ENCODE assay signal across 9 cellular contexts in the genomic region with DNA sequence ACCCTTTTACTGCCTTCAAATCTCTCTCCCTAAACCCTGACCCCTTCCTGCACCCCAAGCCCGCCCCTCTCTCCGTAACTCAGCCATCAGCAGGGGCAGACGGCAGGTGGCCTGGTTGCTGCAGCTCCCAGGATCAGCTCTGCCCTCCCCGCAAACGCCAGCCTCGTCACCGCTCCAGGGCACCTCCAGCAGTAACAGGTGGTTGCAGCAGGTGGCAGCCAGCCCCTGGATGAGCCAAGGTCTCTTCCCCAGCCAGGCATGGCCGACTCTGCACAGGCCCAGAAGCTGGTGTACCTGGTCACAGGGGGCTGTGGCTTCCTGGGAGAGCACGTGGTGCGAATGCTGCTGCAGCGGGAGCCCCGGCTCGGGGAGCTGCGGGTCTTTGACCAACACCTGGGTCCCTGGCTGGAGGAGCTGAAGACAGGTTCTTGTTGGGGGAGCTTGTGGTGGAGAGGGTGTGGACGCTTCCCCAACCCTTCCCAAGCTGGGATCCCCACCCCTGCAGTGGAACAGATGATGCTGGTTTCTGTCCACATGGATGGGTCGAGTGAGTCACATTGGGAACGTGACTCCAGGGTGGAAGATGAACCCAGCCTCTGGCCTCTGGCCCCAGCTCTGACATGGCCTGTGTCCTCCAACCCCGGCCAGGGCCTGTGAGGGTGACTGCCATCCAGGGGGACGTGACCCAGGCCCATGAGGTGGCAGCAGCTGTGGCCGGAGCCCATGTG. TPM values are rescaled to one million over a fixed set of nuclear protein-coding genes. Genes with fewer than 3 reads are reported as not detected.
DNase-seq lines count a peak whose midpoint lies in the region; ATAC-seq, FAIRE-seq and TF ChIP-seq lines count a peak whose summit lies in the region.
"Had no signal": no experiment of that assay in that cellular context is flagged by ENCODE, and none has a peak within 500 bp of the region (broad histone marks: within the 10 kb centered on the region; RNA-seq: fewer than 3 reads in every experiment).

No MANE protein-coding gene starts in this region.

- WGBS in adrenal gland, 4 donors: 53 to 64% (median 59%) methylated on average over 11 to 20 of the region's 20 CpGs
- 82% methylated on average over 19 of the region's 20 CpGs for WGBS in thymus

- TF ChIP-seq POLR2A in adrenal gland (IDR thresholded peaks at IDR 0.05): no peak

- no peaks in the 10 kb centered on the region for H3K27me3 ChIP-seq in adrenal gland
- no peaks in the 10 kb centered on the region for H3K27me3 ChIP-seq in thymus (ENCODE audit: control insufficient read depth, insufficient read depth)

- H3K9me3 ChIP-seq in adrenal gland (replicated peaks in 1 of 3) (no peaks in the 10 kb centered on the region), kidney (ENCODE audit: control insufficient read depth in 1 of 2, low read length in 2 of 2) (no peaks in the 10 kb centered on the region), thymus (ENCODE audit: control insufficient read depth) (no peaks in the 10 kb centered on the region)

- TF ChIP-seq CTCF in adrenal gland (IDR thresholded peaks at IDR 0.05): peak in 1 of 6 experiments; percentile 47
- peak; percentile 38 for TF ChIP-seq CTCF in kidney (IDR thresholded peaks at IDR 0.05; ENCODE audit: borderline replicate concordance, extremely low read depth, insufficient read depth)

- ATAC-seq in HG03045 (IDR thresholded peaks at IDR 0.05; ENCODE audit: unreplicated experiment): no peak
- ATAC-seq in GM18861 (IDR thresholded peaks at IDR 0.05; ENCODE audit: unreplicated experiment): no peak

- H3K27ac ChIP-seq in adrenal gland (peak overlapping the region in 2 of 5 donors; percentile 54 to 86), kidney (ENCODE audit: low read depth in 2 of 2, low read length in 2 of 2) (peak overlapping the region; percentile 43 to 69), thymus (ENCODE audit: low read depth) (peak overlapping the region; percentile 43)

- H3K36me3 ChIP-seq in adrenal gland (replicated peaks in 1 of 2) (peaks cover 0 to 37% of the 10 kb centered on the region in 2 donors), kidney (ENCODE audit: control insufficient read depth in 1 of 2, insufficient read depth in 2 of 2, low read length in 2 of 2) (peaks cover 2 to 16% of the 10 kb centered on the region in 2 donors), thymus (ENCODE audit: control insufficient read depth, insufficient read depth) (peaks cover 54% of the 10 kb centered on the region)

- H3K4me1 ChIP-seq in adrenal gland (replicated peaks in 1 of 2): peaks cover 9 to 13% of the 10 kb centered on the region in 2 donors
- H3K4me1 ChIP-seq in kidney (ENCODE audit: control insufficient read depth in 1 of 2, insufficient read depth in 1 of 2, low read depth in 1 of 2, low read length in 2 of 2): peaks cover 5 to 9% of the 10 kb centered on the region in 2 donors
- no peaks in the 10 kb centered on the region for H3K4me1 ChIP-seq in thymus (ENCODE audit: control insufficient read depth, insufficient read depth, low read length)

- intact Hi-C loops in adrenal gland (cut with DNase I): loop anchor here (5.0 to 10.0 kb wide), 7 partner anchors 57 to 879 kb away; partner anchors contain the start of genes FBXL19 (in 1 of the 2), PYCARD (in 1 of the 2) and ZNF843 (in 1 of the 2)
- intact Hi-C loops in kidney (cut with DNase I): loop anchor here (10.0 kb wide), 1 partner anchor 459 kb away; the partner anchor contains the start of gene ZNF843

- in situ Hi-C loops in Caki2 (cut with HindIII; ENCODE audit: low pct_unique_long_range_greater_than_20kb, low sequenced_read_pairs): no loop called here

- H3K4me3 ChIP-seq in adrenal gland (peak overlapping the region in 2 of 4 donors; percentile 1 to 55), kidney (ENCODE audit: low read length in 2 of 2) (peak overlapping the region; percentile 63 to 70), thymus (ENCODE audit: low read length) (no peak overlapping the region)

- FAIRE-seq in kidney (lab: Jason Lieb, UNC): no peak
- FAIRE-seq: endometrium had no signal

- DNase-seq in Caki2 (ENCODE audit: low read depth): peak; percentile 79
- DNase-seq in NCI-H1417 (lab: John Stamatoyannopoulos, UW): peak in 2 of 3 experiments; percentile 62 to 80
- DNase-seq in adrenal gland: peak; percentile 52 to 76 (median 74)
- peak; percentile 93 for DNase-seq in kidney
- no peak for DNase-seq in T-helper 9 cell

- peak overlapping the region; percentile 60 to 73 for H3K9ac ChIP-seq in kidney (ENCODE audit: low read length in 2 of 2)

RNA-seq across cellular contexts. Expression of gene HSD3B7, which starts 0.6 kb away (rescaled TPM):
- total RNA-seq in Caki2 (2014; rRNA removed; shearing (Covaris generic); ENCODE audit: low replicate concordance): 73.0 and 95.3 TPM in 2 replicates
- 10 to 100 TPM; 26.1 to 78.8 (median 39.2) TPM for total RNA-seq in adrenal gland
- 10 to 100 TPM; 11.1 to 46.3 (median 24.3) TPM for polyA plus RNA-seq in adrenal gland
- 40.5 TPM for total RNA-seq in kidney
- polyA plus RNA-seq in kidney (ENCODE audit: insufficient read depth, low read depth, low replicate concordance): 24.4 TPM
- 8.4 TPM for polyA plus RNA-seq in thymus

RNA-seq across cellular contexts. Expression of gene STX1B, which starts 24.9 kb away (rescaled TPM):
- 0.46 TPM in 1 of 2 replicates, not detected in the other for total RNA-seq in Caki2 (2014; rRNA removed; shearing (Covaris generic); ENCODE audit: low replicate concordance)
- total RNA-seq in adrenal gland: 1 to 10 TPM in 5 of 8 donors, under 1 TPM in 1, not detected in 2; 0.57 to 2.5 (median 2.0) TPM
- 1 to 10 TPM in 2 of 3 donors, under 1 TPM in 1; 0.71 to 5.3 (median 1.2) TPM for polyA plus RNA-seq in adrenal gland
- total RNA-seq in kidney: 1.7 TPM
- polyA plus RNA-seq in kidney (ENCODE audit: insufficient read depth, low read depth, low replicate concordance): 0.22 TPM
- polyA plus RNA-seq in thymus: 1.0 TPM

RNA-seq across cellular contexts. Expression of gene SETD1A, which starts 28.0 kb away (rescaled TPM):
- total RNA-seq in Caki2 (2014; rRNA removed; shearing (Covaris generic); ENCODE audit: low replicate concordance): 0.81 and 1.2 TPM in 2 replicates
- total RNA-seq in adrenal gland: 10 to 100 TPM in 6 of 8 donors, 1 to 10 TPM in 2; 6.0 to 23.0 (median 12.8) TPM
- polyA plus RNA-seq in adrenal gland: 10 to 100 TPM in 2 of 3 donors, 1 to 10 TPM in 1; 8.7 to 40.1 (median 19.1) TPM
- 18.8 TPM for total RNA-seq in kidney
- 4.8 TPM for polyA plus RNA-seq in kidney (ENCODE audit: insufficient read depth, low read depth, low replicate concordance)
- polyA plus RNA-seq in thymus: 13.1 TPM

RNA-seq across cellular contexts. Expression of gene ORAI3, which starts 36.7 kb away (rescaled TPM):
- total RNA-seq in Caki2 (2014; rRNA removed; shearing (Covaris generic); ENCODE audit: low replicate concordance): 82.7 and 96.5 TPM in 2 replicates
- total RNA-seq in adrenal gland: 100 to 1,000 TPM in 1 of 8 donors, 10 to 100 TPM in 7; 25.6 to 101 (median 88.5) TPM
- 10 to 100 TPM; 19.5 to 60.5 (median 45.8) TPM for polyA plus RNA-seq in adrenal gland
- total RNA-seq in kidney: 23.1 TPM
- polyA plus RNA-seq in kidney (ENCODE audit: insufficient read depth, low read depth, low replicate concordance): 32.3 TPM
- polyA plus RNA-seq in thymus: 26.4 TPM

RNA-seq across cellular contexts. Expression of gene STX4, which starts 47.8 kb away (rescaled TPM):
- 72.2 and 83.1 TPM in 2 replicates for total RNA-seq in Caki2 (2014; rRNA removed; shearing (Covaris generic); ENCODE audit: low replicate concordance)
- total RNA-seq in adrenal gland (10 to 100 TPM; 25.0 to 99.5 (median 51.0) TPM), kidney (60.6 TPM)
- polyA plus RNA-seq in adrenal gland (100 to 1,000 TPM in 2 of 3 donors, 10 to 100 TPM in 1; 48.4 to 225 (median 152) TPM), kidney (ENCODE audit: insufficient read depth, low read depth, low replicate concordance) (61.2 TPM), thymus (108 TPM)
